In genomic region chr22:17890892-17891291, GRCh38 we compare ENCODE assay signal across 16 cellular contexts.
DNase-seq lines count a peak whose midpoint lies in the region.
"Had no signal": no experiment of that assay in that cellular context is flagged by ENCODE, and none has a peak within 500 bp of the region (broad histone marks: within the 10 kb centered on the region; RNA-seq: fewer than 3 reads in every experiment).

No MANE protein-coding gene starts in this region.

- peak overlapping the region; percentile 68 to 73 (median 71) for H3K9ac ChIP-seq in skeletal muscle tissue (ENCODE audit: low read depth in 1 of 3, low read length in 3 of 3)

- H3K27ac ChIP-seq in skeletal muscle tissue (ENCODE audit: low read depth, low read length) = peak overlapping the region; percentile 98

- H3K4me3 ChIP-seq in skeletal muscle tissue (ENCODE audit: low read length in 3 of 3) = peak overlapping the region; percentile 18 to 41 (median 40)

- H3K27me3 ChIP-seq in skeletal muscle tissue (ENCODE audit: control insufficient read depth in 3 of 3, insufficient read depth in 3 of 3, low read length in 3 of 3) = no peaks in the 10 kb centered on the region

- peaks cover 25 to 41% (median 29%) of the 10 kb centered on the region in 3 donors for H3K36me3 ChIP-seq in skeletal muscle tissue (ENCODE audit: control insufficient read depth in 3 of 3, insufficient read depth in 3 of 3, low read length in 3 of 3)

- H3K9me3 ChIP-seq in skeletal muscle tissue (ENCODE audit: control insufficient read depth in 3 of 3, low read length in 3 of 3) = no peaks in the 10 kb centered on the region

- DNase-seq in NCI-H2171 (lab: John Stamatoyannopoulos, UW) = peak; percentile 12
- peak; percentile 49 to 83 for DNase-seq in dermis microvascular lymphatic vessel endothelial cell (ENCODE audit: low read depth in 2 of 2)
- DNase-seq in lung microvascular endothelial cell (ENCODE audit: low read depth in 2 of 2) = peak; percentile 12 to 91
- DNase-seq in ureter (ENCODE audit: low spot score) = no peak
- DNase-seq in NCI-H128 (lab: John Stamatoyannopoulos, UW; ENCODE audit: unreplicated experiment) = no peak
- no peak for DNase-seq in NCI-H1930 (lab: John Stamatoyannopoulos, UW)
- DNase-seq in GDM1 (lab: John Stamatoyannopoulos, UW) = no peak
- DNase-seq: activated CD8-positive, alpha-beta T cell treated with anti-CD3 and anti-CD28 coated beads for 36 hours; activated naive CD8-positive, alpha-beta T cell treated with anti-CD3 and anti-CD28 coated beads for 36 hours; activated T-cell treated with anti-CD3 and anti-CD28 coated beads, Interleukin-2, amount 50 U/mL, for 4 hours; effector CD4-positive, alpha-beta T cell; HFFc6; naive thymus-derived CD8-positive, alpha-beta T cell; stimulated activated CD4-positive, alpha-beta T cell treated with anti-CD3 and anti-CD28 coated beads, Interleukin-15, amount 100 ng/mL, for 24 hours; T-cell had no signal

- H3K4me1 ChIP-seq in skeletal muscle tissue (ENCODE audit: control insufficient read depth in 3 of 3, insufficient read depth in 3 of 3, low read length in 3 of 3) = peaks cover 43 to 59% (median 49%) of the 10 kb centered on the region in 3 donors

Comparison
In these comparisons a context has a peak if more than half of its experiments do, and no peak if none do; other contexts are left out.
1. DNase-seq: peak in NCI-H2171 (single experiment), dermis microvascular lymphatic vessel endothelial cell (2 of 2) and lung microvascular endothelial cell (2 of 2); none in ureter (single experiment), NCI-H128 (single experiment), NCI-H1930 (0 of 2) and GDM1 (single experiment).